In genomic region chr15:24924621-24925020, GRCh38 we compare ENCODE assay signal across 30 cellular contexts.
"Had no signal": no experiment of that assay in that cellular context is flagged by ENCODE, and none has a peak within 500 bp of the region (broad histone marks: within the 10 kb centered on the region; RNA-seq: fewer than 3 reads in every experiment).

No MANE protein-coding gene starts in this region.

- H3K4me1 ChIP-seq: Peyer's patch, SJSA1 had no signal

- DNase-seq: activated CD4-positive, alpha-beta memory T cell treated with anti-CD3 and anti-CD28 coated beads for 36 hours; activated CD4-positive, alpha-beta T cell treated with anti-CD3 and anti-CD28 coated beads, Interleukin-2, amount 10 ng/mL, durations not matched to agents 7 days and 5 days; activated CD4-positive, CD25-positive, alpha-beta regulatory T cell; activated CD8-positive, alpha-beta memory T cell treated with anti-CD3 and anti-CD28 coated beads for 24 hours; activated effector memory CD4-positive, alpha-beta T cell treated with anti-CD3 and anti-CD28 coated beads, Interleukin-2, amount 50 U/mL, for 16 hours; activated naive CD4-positive, alpha-beta T cell treated with Interleukin-2 at 50 U/mL for 16 hours; activated naive CD8-positive, alpha-beta T cell treated with anti-CD3 and anti-CD28 coated beads, Interleukin-2, amount 50 U/mL, for 24 hours; activated T-cell treated with anti-CD3 and anti-CD28 coated beads, Interleukin-2, amount 50 U/mL, for 4 hours; amniotic stem cell; brain microvascular endothelial cell; MG63; MV-4-11; NCI-H1092 treated with DMSO at 0.1 percent for 48 hours; NCI-H1436; NCI-H1694 treated with DMSO at 0.1 percent for 48 hours; NCI-H2029 treated with DMSO at 0.1 percent for 48 hours; NCI-H510A treated with DMSO at 0.1 percent for 48 hours; NCI-H69; NK-92 treated with Interleukin-12 subunit alpha and Interleukin-12 subunit beta, amount 100 ng/mL, for 24 hours; OCI-M1; Peyer's patch; SHP77; T-helper 2 cell; T1000 had no signal

- H3K9me3 ChIP-seq: MG63, Peyer's patch had no signal

- H3K4me3 ChIP-seq: cardiac muscle cell, MG63, Peyer's patch, SJSA1 had no signal

- H3K27me3 Mint-ChIP-seq: activated CD4-positive, alpha-beta memory T cell treated with anti-CD3 and anti-CD28 coated beads for 36 hours; activated CD4-positive, alpha-beta T cell treated with anti-CD3 and anti-CD28 coated beads, Interleukin-2, amount 10 ng/mL, durations not matched to agents 7 days and 5 days; activated naive CD8-positive, alpha-beta T cell treated with anti-CD3 and anti-CD28 coated beads, Interleukin-2, amount 50 U/mL, for 24 hours had no signal

- H3K4me3 Mint-ChIP-seq: activated CD4-positive, alpha-beta memory T cell treated with anti-CD3 and anti-CD28 coated beads for 36 hours; activated CD4-positive, alpha-beta T cell treated with anti-CD3 and anti-CD28 coated beads, Interleukin-2, amount 10 ng/mL, durations not matched to agents 7 days and 5 days; activated naive CD8-positive, alpha-beta T cell treated with anti-CD3 and anti-CD28 coated beads, Interleukin-2, amount 50 U/mL, for 24 hours; activated T-cell treated with anti-CD3 and anti-CD28 coated beads, Interleukin-2, amount 50 U/mL, for 4 hours had no signal

- FAIRE-seq: TTC549 had no signal

- H3K36me3 ChIP-seq: brain microvascular endothelial cell, MG63, Peyer's patch, SJSA1 had no signal

- H3K27me3 ChIP-seq: brain microvascular endothelial cell, cardiac muscle cell, MG63, Peyer's patch, SJSA1 had no signal

- H3K27ac ChIP-seq: brain microvascular endothelial cell, cardiac muscle cell, Peyer's patch, RWPE1, SJSA1 had no signal

- ATAC-seq: activated naive CD4-positive, alpha-beta T cell treated with anti-CD3 and anti-CD28 coated beads, Interleukin-2, amount 50 U/mL, for 72 hours; activated naive CD8-positive, alpha-beta T cell treated with anti-CD3 and anti-CD28 coated beads, Interleukin-2, amount 50 U/mL, for 24 hours; activated T-cell treated with anti-CD3 and anti-CD28 coated beads, Interleukin-2, amount 50 U/mL, for 4 hours; SK-N-SH treated with all-trans-retinoic acid at 6 μM for 48 hours had no signal

- H3K4me1 Mint-ChIP-seq: activated CD4-positive, alpha-beta T cell treated with anti-CD3 and anti-CD28 coated beads, Interleukin-2, amount 10 ng/mL, durations not matched to agents 7 days and 5 days; activated naive CD8-positive, alpha-beta T cell treated with anti-CD3 and anti-CD28 coated beads, Interleukin-2, amount 50 U/mL, for 24 hours had no signal

- H3K27ac Mint-ChIP-seq: activated CD4-positive, alpha-beta memory T cell treated with anti-CD3 and anti-CD28 coated beads for 36 hours; activated CD4-positive, alpha-beta T cell treated with anti-CD3 and anti-CD28 coated beads, Interleukin-2, amount 10 ng/mL, durations not matched to agents 7 days and 5 days; activated naive CD4-positive, alpha-beta T cell treated with anti-CD3 and anti-CD28 coated beads, Interleukin-2, amount 50 U/mL, for 72 hours; activated naive CD8-positive, alpha-beta T cell treated with anti-CD3 and anti-CD28 coated beads, Interleukin-2, amount 50 U/mL, for 24 hours had no signal
